In genomic region chr22:27597703-27598444, GRCh38 we compare ENCODE assay signal across 12 cellular contexts.
A peak's percentile ranks its signal among the peaks of the same experiment; 100 is the strongest.
DNase-seq lines count a peak whose midpoint lies in the region; ATAC-seq and TF ChIP-seq lines count a peak whose summit lies in the region.
"Had no signal": no experiment of that assay in that cellular context is flagged by ENCODE, and none has a peak within 500 bp of the region (broad histone marks: within the 10 kb centered on the region; RNA-seq: fewer than 3 reads in every experiment).

No MANE protein-coding gene starts in this region.

- H3K4ac ChIP-seq in IMR-90 (ENCODE audit: low read depth, low read length): no peak overlapping the region

- H3K9me3 Mint-ChIP-seq in natural killer cell: no peaks in the 10 kb centered on the region
- H3K9me3 Mint-ChIP-seq: activated naive CD4-positive, alpha-beta T cell treated with anti-CD3 and anti-CD28 coated beads, Interleukin-2, amount 50 U/mL, for 24 hours had no signal

- H4K20me1 ChIP-seq in IMR-90 (ENCODE audit: insufficient read depth, low read length): no peaks in the 10 kb centered on the region

- DNase-seq in EL (peak; percentile 43), IMR-90 (no peak), amniotic epithelial cell (ENCODE audit: low read depth) (peak; percentile 41), lung microvascular endothelial cell (ENCODE audit: low read depth in 2 of 2) (peak; percentile 15 to 19), natural killer cell (no peak), NCI-H2081 treated with DMSO at 0.1 percent for 48 hours (lab: John Stamatoyannopoulos, UW) (no peak), left lung (no peak)
- DNase-seq: kidney glomerular epithelial cell; MV-4-11; stimulated activated naive B cell treated with anti-CD40 and anti-IgM and Interleukin-4, amounts not matched to agents 10 μg/mL and 1 μg/mL and 100 μg/mL, for 72 hours had no signal

- CTCF ChIA-PET in IMR-90 (lab: Yijun Ruan, JAX): no interaction called here

- H3K27ac ChIP-seq in IMR-90 (ENCODE audit: insufficient read depth, low read length): no peak overlapping the region
- no peak overlapping the region for H3K27ac ChIP-seq in left lung
- H3K27ac ChIP-seq: neutrophil had no signal

- H3K27me3 Mint-ChIP-seq in natural killer cell (ENCODE audit: low read depth in 2 of 2): peaks cover 0 to 6% of the 10 kb centered on the region in 2 donors
- H3K27me3 Mint-ChIP-seq: activated naive CD4-positive, alpha-beta T cell treated with anti-CD3 and anti-CD28 coated beads, Interleukin-2, amount 50 U/mL, for 24 hours had no signal

- ATAC-seq in IMR-90 (ENCODE audit: low read depth): no peak
- no peak for ATAC-seq in natural killer cell
- ATAC-seq in left lung: no peak
- ATAC-seq: stimulated activated naive B cell treated with anti-CD40 and anti-IgM and Interleukin-4, amounts not matched to agents 10 μg/mL and 1 μg/mL and 100 μg/mL, for 72 hours had no signal

- H3K36me3 Mint-ChIP-seq in natural killer cell: no peaks in the 10 kb centered on the region
- H3K36me3 Mint-ChIP-seq: activated naive CD4-positive, alpha-beta T cell treated with anti-CD3 and anti-CD28 coated beads, Interleukin-2, amount 50 U/mL, for 24 hours; stimulated activated naive B cell treated with anti-CD40 and anti-IgM and Interleukin-4, amounts not matched to agents 10 μg/mL and 1 μg/mL and 100 μg/mL, for 72 hours had no signal

- no TSS peak for BruUV-seq in IMR-90 (replicated peaks; lab: Mats Ljungman, UMichigan)

- H3K9ac ChIP-seq in IMR-90 (ENCODE audit: low read depth, low read length): no peak overlapping the region

- no peak overlapping the region for H3K18ac ChIP-seq in IMR-90 (ENCODE audit: low read depth, low read length)

- no peaks in the 10 kb centered on the region for H3K9me1 ChIP-seq in IMR-90 (ENCODE audit: insufficient read depth, low read length)

- no peak overlapping the region for H2AK9ac ChIP-seq in IMR-90 (replicated peaks; ENCODE audit: low read depth, low read length, poor library complexity)

- no peak overlapping the region for H3K4me2 ChIP-seq in IMR-90 (ENCODE audit: low read depth, low read length)

- in situ Hi-C loops in IMR-90 (cut with MboI; ENCODE audit: low sequenced_read_pairs): no loop called here

- peaks cover 19% of the 10 kb centered on the region for H3K27me3 ChIP-seq in IMR-90 (ENCODE audit: control insufficient read depth, insufficient read depth, low read length)
- H3K27me3 ChIP-seq in left lung: no peaks in the 10 kb centered on the region
- H3K27me3 ChIP-seq: neutrophil had no signal

- H3K36me3 ChIP-seq in IMR-90 (ENCODE audit: control insufficient read depth, insufficient read depth, low read length) (no peaks in the 10 kb centered on the region), left lung (no peaks in the 10 kb centered on the region)
- H3K36me3 ChIP-seq: neutrophil had no signal

- H3K4me1 Mint-ChIP-seq in natural killer cell: no peaks in the 10 kb centered on the region
- H3K4me1 Mint-ChIP-seq: activated naive CD4-positive, alpha-beta T cell treated with anti-CD3 and anti-CD28 coated beads, Interleukin-2, amount 50 U/mL, for 24 hours; stimulated activated naive B cell treated with anti-CD40 and anti-IgM and Interleukin-4, amounts not matched to agents 10 μg/mL and 1 μg/mL and 100 μg/mL, for 72 hours had no signal

- no peak overlapping the region for H4K8ac ChIP-seq in IMR-90 (ENCODE audit: low read depth in 2 of 2, low read length in 2 of 2)

- H3K4me1 ChIP-seq in IMR-90 (ENCODE audit: control insufficient read depth, insufficient read depth, low read length) (no peaks in the 10 kb centered on the region), left lung (no peaks in the 10 kb centered on the region)

- H3K23ac ChIP-seq in IMR-90 (ENCODE audit: low read depth, low read length): no peak overlapping the region

- TF ChIP-seq RAD21 in IMR-90 (IDR thresholded peaks at IDR 0.05; ENCODE audit: low read length): no peak

- H3K14ac ChIP-seq in IMR-90 (replicated peaks; ENCODE audit: low read depth, low read length): no peak overlapping the region

- no peak overlapping the region for H2AFZ ChIP-seq in IMR-90 (replicated peaks; ENCODE audit: low read length, poor library complexity)

- H4K91ac ChIP-seq in IMR-90 (ENCODE audit: insufficient read depth, low read depth, low read length): no peak overlapping the region

- H3K4me3 ChIP-seq in IMR-90 (ENCODE audit: insufficient read depth, low read depth, low read length) (no peak overlapping the region), left lung (no peak overlapping the region)

- H3K9me3 ChIP-seq in IMR-90 (ENCODE audit: control insufficient read depth, insufficient read depth, low read length) (no peaks in the 10 kb centered on the region), left lung (no peaks in the 10 kb centered on the region)
- H3K9me3 ChIP-seq: neutrophil had no signal

- no peak overlapping the region for H2BK5ac ChIP-seq in IMR-90 (ENCODE audit: low read depth, low read length, poor library complexity, severe bottlenecking)

- WGBS in IMR-90 (ENCODE audit: extremely low coverage in 2 of 2, insufficient read length in 1 of 2), 2 experiments: no CpG with 5 or more reads among the region's 1 CpG

- H3K4me3 Mint-ChIP-seq in natural killer cell: no peak overlapping the region
- H3K4me3 Mint-ChIP-seq: activated naive CD4-positive, alpha-beta T cell treated with anti-CD3 and anti-CD28 coated beads, Interleukin-2, amount 50 U/mL, for 24 hours; stimulated activated naive B cell treated with anti-CD40 and anti-IgM and Interleukin-4, amounts not matched to agents 10 μg/mL and 1 μg/mL and 100 μg/mL, for 72 hours had no signal

- no peak for TF ChIP-seq POLR2A in IMR-90 (IDR thresholded peaks at IDR 0.05; ENCODE audit: low read depth, low read length)

- no peak overlapping the region for H2BK15ac ChIP-seq in IMR-90 (ENCODE audit: low read depth, low read length)

- no peak overlapping the region for H2BK120ac ChIP-seq in IMR-90 (ENCODE audit: low read depth, low read length)

- intact Hi-C loops in IMR-90 (cut with micrococcal nuclease): no loop called here
- intact Hi-C loops in natural killer cell (cut with micrococcal nuclease): no loop called here
- intact Hi-C loops in left lung (cut with DNase I): no loop called here

- H3K79me1 ChIP-seq in IMR-90 (ENCODE audit: low read depth in 1 of 2, low read length in 2 of 2): no peaks in the 10 kb centered on the region

- no peak overlapping the region for H3K56ac ChIP-seq in IMR-90 (ENCODE audit: extremely low read depth, insufficient read depth, low read length)

- POLR2A ChIA-PET in IMR-90 (lab: Charles Lee; ENCODE audit: unreplicated experiment): interaction anchor here (0.7 kb wide), 1 partner anchor 198 kb away, joined by 3 read pairs; no protein-coding TSS in a partner anchor

- H2BK20ac ChIP-seq in IMR-90 (ENCODE audit: low read depth, low read length): no peak overlapping the region

- dilution Hi-C loops in IMR-90 (cut with HindIII; ENCODE audit: low sequenced_read_pairs, unreplicated experiment): no loop called here

- no peak overlapping the region for H2AK5ac ChIP-seq in IMR-90 (ENCODE audit: low read depth, low read length)

- TF ChIP-seq CTCF in IMR-90 (conservative IDR thresholded peaks at IDR 0.05; ENCODE audit: low read depth, low read length) (no peak), natural killer cell (IDR thresholded peaks at IDR 0.05) (no peak), left lung (IDR thresholded peaks at IDR 0.05) (no peak)

- H4K5ac ChIP-seq in IMR-90 (ENCODE audit: low read depth, low read length): no peak overlapping the region

- no peak overlapping the region for H3K27ac Mint-ChIP-seq in natural killer cell
- H3K27ac Mint-ChIP-seq: activated naive CD4-positive, alpha-beta T cell treated with anti-CD3 and anti-CD28 coated beads, Interleukin-2, amount 50 U/mL, for 24 hours; stimulated activated naive B cell treated with anti-CD40 and anti-IgM and Interleukin-4, amounts not matched to agents 10 μg/mL and 1 μg/mL and 100 μg/mL, for 72 hours had no signal

TF ChIP-seq in IMR-90, 13 proteins besides CTCF, POLR2A, EP300 and RAD21:
- TF ChIP-seq USF2 (IDR thresholded peaks at IDR 0.05; ENCODE audit: low read depth, low read length): 0 out of 2 replicates have a peak, but pooled peaks have one; percentile 30
- no peak for TF ChIP-seq CEBPB (IDR thresholded peaks at IDR 0.05; ENCODE audit: low read depth, low read length)
- TF ChIP-seq ELK1 (IDR thresholded peaks at IDR 0.05; ENCODE audit: borderline replicate concordance, low read depth, low read length): no peak
- no peak for TF ChIP-seq CHD1 (IDR thresholded peaks at IDR 0.05; ENCODE audit: low read depth, low read length)
- no peak for TF ChIP-seq NFE2L2 (IDR thresholded peaks at IDR 0.05; ENCODE audit: low read depth, low read length)

Comparison
In these comparisons a context has a peak if more than half of its experiments do, and no peak if none do; other contexts are left out.
1. DNase-seq: peak in EL (single experiment), amniotic epithelial cell (single experiment) and lung microvascular endothelial cell (2 of 2); none in IMR-90 (single experiment), natural killer cell (single experiment), NCI-H2081 treated with DMSO at 0.1 percent for 48 hours (single experiment) and left lung (0 of 2).